31 cellular contexts compared by ENCODE assay signal in genomic region chr13:79229761-79230160, GRCh38.
"Had no signal": no experiment of that assay in that cellular context is flagged by ENCODE, and none has a peak within 500 bp of the region (broad histone marks: within the 10 kb centered on the region; RNA-seq: fewer than 3 reads in every experiment).

No MANE protein-coding gene starts in this region.

- H3K27ac Mint-ChIP-seq: activated CD4-positive, alpha-beta T cell treated with anti-CD3 and anti-CD28 coated beads, Interleukin-2, amount 10 ng/mL, durations not matched to agents 24 days and 14 days; activated CD8-positive, alpha-beta T cell treated with anti-CD3 and anti-CD28 coated beads for 36 hours; activated naive CD4-positive, alpha-beta T cell treated with anti-CD3 and anti-CD28 coated beads, Interleukin-2, amount 50 U/mL, for 24 hours; activated naive CD8-positive, alpha-beta T cell treated with anti-CD3 and anti-CD28 coated beads, Interleukin-2, amount 10 ng/mL, durations not matched to agents 7 days and 5 days; activated T-cell treated with anti-CD3 and anti-CD28 coated beads, Interleukin-2, amount 50 U/mL, for 72 hours; activated T-helper 17 cell treated with anti-CD3 and anti-CD28 coated beads, Interleukin-2, amount 50 U/mL, for 72 hours had no signal

- H3K9me3 Mint-ChIP-seq: activated CD4-positive, alpha-beta T cell treated with anti-CD3 and anti-CD28 coated beads, Interleukin-2, amount 10 ng/mL, durations not matched to agents 24 days and 14 days; activated CD8-positive, alpha-beta T cell treated with anti-CD3 and anti-CD28 coated beads for 36 hours; activated naive CD4-positive, alpha-beta T cell treated with anti-CD3 and anti-CD28 coated beads, Interleukin-2, amount 50 U/mL, for 24 hours; activated naive CD8-positive, alpha-beta T cell treated with anti-CD3 and anti-CD28 coated beads, Interleukin-2, amount 10 ng/mL, durations not matched to agents 7 days and 5 days; activated T-cell treated with anti-CD3 and anti-CD28 coated beads, Interleukin-2, amount 50 U/mL, for 72 hours; activated T-helper 17 cell treated with anti-CD3 and anti-CD28 coated beads, Interleukin-2, amount 50 U/mL, for 72 hours; central memory CD8-positive, alpha-beta T cell had no signal

- H3K4me3 ChIP-seq: ascending aorta, cardiac muscle cell, MG63, SJCRH30, SK-N-MC had no signal

- H3K27me3 ChIP-seq: ascending aorta, cardiac muscle cell, MG63, SJCRH30 had no signal

- H3K9me3 ChIP-seq: ascending aorta, MG63, SJCRH30 had no signal

- ATAC-seq: activated CD8-positive, alpha-beta T cell treated with anti-CD3 and anti-CD28 coated beads for 36 hours; activated T-cell treated with anti-CD3 and anti-CD28 coated beads, Interleukin-2, amount 50 U/mL, for 72 hours; activated T-helper 17 cell treated with anti-CD3 and anti-CD28 coated beads, Interleukin-2, amount 50 U/mL, for 72 hours; Panc1 had no signal

- H3K36me3 ChIP-seq: ascending aorta, cardiac muscle cell, MG63, SJCRH30 had no signal

- H3K36me3 Mint-ChIP-seq: activated naive CD4-positive, alpha-beta T cell treated with anti-CD3 and anti-CD28 coated beads, Interleukin-2, amount 50 U/mL, for 24 hours; activated naive CD8-positive, alpha-beta T cell treated with anti-CD3 and anti-CD28 coated beads, Interleukin-2, amount 10 ng/mL, durations not matched to agents 7 days and 5 days had no signal

- H3K4me1 Mint-ChIP-seq: activated CD4-positive, alpha-beta T cell treated with anti-CD3 and anti-CD28 coated beads, Interleukin-2, amount 10 ng/mL, durations not matched to agents 24 days and 14 days; activated naive CD4-positive, alpha-beta T cell treated with anti-CD3 and anti-CD28 coated beads, Interleukin-2, amount 50 U/mL, for 24 hours; activated naive CD8-positive, alpha-beta T cell treated with anti-CD3 and anti-CD28 coated beads, Interleukin-2, amount 10 ng/mL, durations not matched to agents 7 days and 5 days; activated T-helper 17 cell treated with anti-CD3 and anti-CD28 coated beads, Interleukin-2, amount 50 U/mL, for 72 hours; central memory CD8-positive, alpha-beta T cell had no signal

- H3K27ac ChIP-seq: ascending aorta, cardiac muscle cell, SJCRH30, SK-N-MC had no signal

- H3K4me1 ChIP-seq: ascending aorta had no signal

- DNase-seq: activated CD4-positive, alpha-beta T cell treated with anti-CD3 and anti-CD28 coated beads, Interleukin-2, amount 10 ng/mL, durations not matched to agents 24 days and 14 days; activated CD4-positive, alpha-beta T cell treated with anti-CD3 and anti-CD28 coated beads, Interleukin-2, amount 50 U/mL, for 4 hours; activated CD8-positive, alpha-beta T cell treated with anti-CD3 and anti-CD28 coated beads for 36 hours; activated effector memory CD4-positive, alpha-beta T cell treated with anti-CD3 and anti-CD28 coated beads, Interleukin-2, amount 50 U/mL, for 16 hours; activated naive CD4-positive, alpha-beta T cell; activated naive CD8-positive, alpha-beta T cell treated with anti-CD3 and anti-CD28 coated beads, Interleukin-2, amount 10 ng/mL, durations not matched to agents 7 days and 5 days; activated T-cell treated with anti-CD3 and anti-CD28 coated beads, Interleukin-2, amount 50 U/mL, for 1 hour; activated T-cell treated with anti-CD3 and anti-CD28 coated beads, Interleukin-2, amount 50 U/mL, for 72 hours; amygdala; Kasumi-1; MG63; NCI-H1048; NCI-H1105 treated with DMSO at 0.1 percent for 48 hours; NCI-H1436; NCI-H1694; NCI-H1930; NCI-H2081 treated with DMSO at 0.1 percent for 48 hours; NCI-H345; NCI-H524 treated with DMSO at 0.1 percent for 48 hours; NK-92 treated with Interleukin-12 subunit alpha and Interleukin-12 subunit beta, amount 100 ng/mL, for 24 hours; OCI-M1; SHP77; SJCRH30; T1000 had no signal

- H3K4me3 Mint-ChIP-seq: activated CD4-positive, alpha-beta T cell treated with anti-CD3 and anti-CD28 coated beads, Interleukin-2, amount 10 ng/mL, durations not matched to agents 24 days and 14 days; activated CD8-positive, alpha-beta T cell treated with anti-CD3 and anti-CD28 coated beads for 36 hours; activated naive CD4-positive, alpha-beta T cell treated with anti-CD3 and anti-CD28 coated beads, Interleukin-2, amount 50 U/mL, for 24 hours; activated naive CD8-positive, alpha-beta T cell treated with anti-CD3 and anti-CD28 coated beads, Interleukin-2, amount 10 ng/mL, durations not matched to agents 7 days and 5 days; activated T-cell treated with anti-CD3 and anti-CD28 coated beads, Interleukin-2, amount 50 U/mL, for 72 hours; activated T-helper 17 cell treated with anti-CD3 and anti-CD28 coated beads, Interleukin-2, amount 50 U/mL, for 72 hours; central memory CD8-positive, alpha-beta T cell had no signal
